ENCODE assay signal across 18 cellular contexts in the genomic region with DNA sequence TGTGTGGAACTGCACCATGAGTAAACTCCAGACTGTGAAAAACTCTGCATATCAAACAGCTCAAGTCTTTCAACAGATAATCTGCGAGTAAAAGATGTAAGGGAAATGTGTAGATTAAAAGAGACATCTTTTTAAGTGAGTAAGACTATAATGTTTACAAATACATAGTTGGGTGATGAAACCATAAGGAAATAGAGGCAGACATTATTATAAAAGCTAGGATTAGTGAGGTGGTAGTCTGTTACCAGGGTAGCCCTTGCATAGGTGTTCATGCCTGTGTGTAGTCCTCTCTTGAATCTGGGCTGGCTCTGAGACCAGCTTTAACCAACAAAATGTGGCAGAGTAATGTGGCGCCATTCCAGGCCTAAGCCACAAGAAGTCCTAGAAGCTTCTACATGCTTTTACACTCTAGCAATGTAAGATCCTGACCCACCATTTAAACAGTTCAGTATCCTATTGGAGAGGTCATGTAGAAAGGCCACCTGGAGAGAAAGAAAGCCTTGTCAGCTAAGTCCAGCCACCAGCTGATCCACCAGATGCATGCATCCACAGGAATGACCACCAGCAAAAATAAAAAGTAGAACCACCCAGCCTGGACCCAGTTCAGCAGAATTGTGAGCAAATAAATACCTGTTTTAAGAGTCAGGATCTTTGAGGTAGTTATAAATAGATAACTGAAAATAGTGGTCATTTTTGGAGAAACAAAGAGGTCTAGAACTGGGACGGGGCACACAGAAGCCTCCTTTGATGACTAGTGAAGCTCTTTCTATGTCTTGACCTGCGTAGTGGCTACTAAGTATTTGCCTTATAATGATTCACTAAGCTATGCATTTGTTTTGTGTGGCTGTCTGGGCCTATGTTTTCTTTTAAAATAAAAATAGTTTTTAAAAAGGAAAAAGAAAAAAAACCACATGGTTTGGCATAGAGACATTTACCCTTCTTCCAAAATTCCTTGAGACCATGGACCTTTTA. TPM values are rescaled to one million over a fixed set of nuclear protein-coding genes. Genes with fewer than 3 reads are reported as not detected.
DNase-seq lines count a peak whose midpoint lies in the region; ATAC-seq, FAIRE-seq and TF ChIP-seq lines count a peak whose summit lies in the region.
"Had no signal": no experiment of that assay in that cellular context is flagged by ENCODE, and none has a peak within 500 bp of the region (broad histone marks: within the 10 kb centered on the region; RNA-seq: fewer than 3 reads in every experiment).

No MANE protein-coding gene starts in this region.

- DNase-seq in CD4-positive, CD25-positive, alpha-beta regulatory T cell, result no peak
- DNase-seq in GM23248 (peak; percentile 41), GM12878 (ENCODE audit: low read depth, low spot score) (no peak), anterior cingulate cortex (lab: John Stamatoyannopoulos, UW) (no peak), NCI-H187 treated with DMSO at 0.1 percent for 48 hours (lab: John Stamatoyannopoulos, UW) (no peak)
- DNase-seq: activated CD4-positive, alpha-beta memory T cell treated with anti-CD3 and anti-CD28 coated beads, Interleukin-2, amount 10 ng/mL, durations not matched to agents 7 days and 5 days; activated effector memory CD4-positive, alpha-beta T cell treated with Interleukin-2 at 50 U/mL for 16 hours; BE2C; effector CD8-positive, alpha-beta T cell; NCI-H1417 treated with DMSO at 0.1 percent for 48 hours; NCI-H2227 treated with DMSO at 0.1 percent for 48 hours; SJCRH30; stimulated activated naive B cell treated with anti-CD40 and anti-IgM and Interleukin-4, amounts not matched to agents 10 μg/mL and 1 μg/mL and 100 μg/mL, for 72 hours had no signal

- peak overlapping the region; percentile 18 for H3K4me2 ChIP-seq in GM23248 (ENCODE audit: unreplicated experiment)
- peak overlapping the region; percentile 17; the same call in 1 of the 2 replicates for H3K4me2 ChIP-seq in GM12878 (ENCODE audit: control insufficient read depth, insufficient read depth)

- WGBS in GM23248 (ENCODE audit: low coverage in 1 of 2, low lambda C conversion rate in 2 of 2, missing lambda C conversion rate in 2 of 2), 2 experiments, result 78 to 86% methylated on average over 4 of the region's 4 CpGs
- WGBS in GM12878 (ENCODE audit: insufficient coverage, insufficient replicate concordance, low lambda C conversion rate, missing lambda C conversion rate), result 71% methylated on average over 4 of the region's 4 CpGs
- WGBS in gastroesophageal sphincter (ENCODE audit: low coverage in 1 of 2), 2 donors, result 58 to 74% methylated on average over 4 of the region's 4 CpGs

- H3K36me3 Mint-ChIP-seq in CD4-positive, CD25-positive, alpha-beta regulatory T cell, result peaks cover 17% of the 10 kb centered on the region

- RAD21 ChIA-PET in GM12878 (lab: Charles Lee; ENCODE audit: unreplicated experiment), result interaction anchor here (1.0 to 1.1 kb wide), 2 partner anchors 9 to 13 kb away, joined by 3 read pairs; no protein-coding TSS in a partner anchor

- H3K79me2 ChIP-seq in GM23248 (ENCODE audit: insufficient read depth) (peaks cover 2% of the 10 kb centered on the region; the same call in 1 of the 2 replicates), GM12878 (ENCODE audit: control insufficient read depth, insufficient read depth, low read length) (peaks cover 19% of the 10 kb centered on the region)

- no peaks in the 10 kb centered on the region for H3K27me3 ChIP-seq in CD4-positive, CD25-positive, alpha-beta regulatory T cell (ENCODE audit: control insufficient read depth, insufficient read depth, low read length)
- H3K27me3 ChIP-seq in GM23248 (replicated peaks; ENCODE audit: insufficient read depth), result no peaks in the 10 kb centered on the region
- no peaks in the 10 kb centered on the region for H3K27me3 ChIP-seq in GM12878 (replicated peaks in 1 of 2; ENCODE audit: control insufficient read depth in 2 of 2, insufficient read depth in 2 of 2, low read length in 1 of 2)
- no peaks in the 10 kb centered on the region for H3K27me3 ChIP-seq in gastroesophageal sphincter
- H3K27me3 ChIP-seq: SJCRH30 had no signal

- no peak for ATAC-seq in CD4-positive, CD25-positive, alpha-beta regulatory T cell (ENCODE audit: low read depth in 2 of 2)
- ATAC-seq in GM12878 (peak; percentile 17; the same call in 2 of the 3 replicates), gastroesophageal sphincter (no peak), GM21723 (IDR thresholded peaks at IDR 0.05; ENCODE audit: unreplicated experiment) (no peak)
- ATAC-seq: HCT116; stimulated activated naive B cell treated with anti-CD40 and anti-IgM and Interleukin-4, amounts not matched to agents 10 μg/mL and 1 μg/mL and 100 μg/mL, for 72 hours had no signal

- BruUV-seq in GM12878 (replicated peaks; lab: Mats Ljungman, UMichigan), result no TSS peak

- H2AFZ ChIP-seq in GM23248 (no peak overlapping the region), GM12878 (ENCODE audit: control insufficient read depth, low read depth, low read length) (no peak overlapping the region)

- H3K27ac ChIP-seq in CD4-positive, CD25-positive, alpha-beta regulatory T cell (ENCODE audit: insufficient read depth, low read length, poor library complexity, severe bottlenecking), result no peak overlapping the region
- H3K27ac ChIP-seq in GM23248 (no peak overlapping the region), GM12878 (ENCODE audit: control insufficient read depth, insufficient read depth) (no peak overlapping the region), gastroesophageal sphincter (peak overlapping the region in 3 of 4 donors; percentile 8 to 57 (median 33))
- H3K27ac ChIP-seq: SJCRH30 had no signal

- TF ChIP-seq CTCF in GM12878 (IDR thresholded peaks at IDR 0.05 in 2 of 3, conservative IDR thresholded peaks at IDR 0.05 in 1 of 3; ENCODE audit: control insufficient read depth in 2 of 3, extremely low read depth in 1 of 3, insufficient read depth in 1 of 3, low read depth in 3 of 3, low read length in 3 of 3) (no peak), gastroesophageal sphincter (IDR thresholded peaks at IDR 0.05) (no peak)

- CTCF ChIA-PET in GM12878 (lab: Yijun Ruan, JAX), result no interaction called here

- TF ChIP-seq RAD21 in GM12878 (IDR thresholded peaks at IDR 0.05; ENCODE audit: insufficient read depth, low read depth, low read length), result no peak

- H3K4me3 ChIP-seq in CD4-positive, CD25-positive, alpha-beta regulatory T cell (ENCODE audit: low read depth, low read length), result peak overlapping the region; percentile 4
- H3K4me3 ChIP-seq in GM23248 (no peak overlapping the region), GM12878 (no peak overlapping the region), gastroesophageal sphincter (no peak overlapping the region)
- H3K4me3 ChIP-seq: SJCRH30 had no signal

- POLR2A ChIA-PET in GM12878 (lab: Charles Lee), result interaction anchor here (1.6 kb wide), 1 partner anchor 9 kb away, joined by 4 read pairs; no protein-coding TSS in a partner anchor

- no peaks in the 10 kb centered on the region for H3K27me3 Mint-ChIP-seq in CD4-positive, CD25-positive, alpha-beta regulatory T cell
- H3K27me3 Mint-ChIP-seq: activated CD4-positive, alpha-beta memory T cell treated with anti-CD3 and anti-CD28 coated beads, Interleukin-2, amount 10 ng/mL, durations not matched to agents 7 days and 5 days; stimulated activated naive B cell treated with anti-CD40 and anti-IgM and Interleukin-4, amounts not matched to agents 10 μg/mL and 1 μg/mL and 100 μg/mL, for 72 hours had no signal

- no peak for FAIRE-seq in GM12878 (lab: Jason Lieb, UNC)
- FAIRE-seq: islet of Langerhans had no signal

- TF ChIP-seq EP300 in GM12878 (IDR thresholded peaks at IDR 0.05; ENCODE audit: borderline replicate concordance in 1 of 2, control insufficient read depth in 1 of 2, low read depth in 2 of 2, low read length in 2 of 2), result no peak
- TF ChIP-seq EP300 in gastroesophageal sphincter (IDR thresholded peaks at IDR 0.05), result no peak

- H3K9me3 ChIP-seq in CD4-positive, CD25-positive, alpha-beta regulatory T cell (ENCODE audit: control insufficient read depth in 2 of 2, low read length in 2 of 2), result no peaks in the 10 kb centered on the region
- no peaks in the 10 kb centered on the region for H3K9me3 ChIP-seq in GM23248 (ENCODE audit: low read depth)
- no peaks in the 10 kb centered on the region for H3K9me3 ChIP-seq in GM12878 (replicated peaks; ENCODE audit: control insufficient read depth, insufficient read depth, low read length)
- H3K9me3 ChIP-seq in gastroesophageal sphincter, result no peaks in the 10 kb centered on the region
- H3K9me3 ChIP-seq: BE2C, SJCRH30 had no signal

- H3K27ac Mint-ChIP-seq in CD4-positive, CD25-positive, alpha-beta regulatory T cell, result no peak overlapping the region
- H3K27ac Mint-ChIP-seq: activated CD4-positive, alpha-beta memory T cell treated with anti-CD3 and anti-CD28 coated beads, Interleukin-2, amount 10 ng/mL, durations not matched to agents 7 days and 5 days; mesothelial cell of epicardium; stimulated activated naive B cell treated with anti-CD40 and anti-IgM and Interleukin-4, amounts not matched to agents 10 μg/mL and 1 μg/mL and 100 μg/mL, for 72 hours had no signal

- SMC1A ChIA-PET in GM12878 (lab: Charles Lee; ENCODE audit: uncharacterized antibody, unreplicated experiment), result interaction anchor here (0.9 to 1.6 kb wide), 8 partner anchors 8 to 157 kb away, joined by 3 to 7 read pairs (median 4); partner anchors contain the start of gene NIBAN1

- H3K9me2 ChIP-seq in GM23248 (ENCODE audit: insufficient read depth), result no peaks in the 10 kb centered on the region

- intact Hi-C loops in GM12878 (cut with micrococcal nuclease; ENCODE audit: unreplicated experiment), result no loop called here

- in situ Hi-C loops in GM23248 (cut with MboI), result no loop called here
- in situ Hi-C loops in GM12878 (cut with MboI), result no loop called here

- peaks cover 27 to 69% (median 46%) of the 10 kb centered on the region in 4 donors for H3K4me1 Mint-ChIP-seq in CD4-positive, CD25-positive, alpha-beta regulatory T cell
- H3K4me1 Mint-ChIP-seq: mesothelial cell of epicardium had no signal

- H4K20me1 ChIP-seq in GM23248 (ENCODE audit: insufficient read depth), result no peaks in the 10 kb centered on the region
- no peaks in the 10 kb centered on the region for H4K20me1 ChIP-seq in GM12878 (ENCODE audit: control insufficient read depth, insufficient read depth)

- peaks cover 40% of the 10 kb centered on the region for H3K4me1 ChIP-seq in CD4-positive, CD25-positive, alpha-beta regulatory T cell (ENCODE audit: control insufficient read depth, insufficient read depth, low read length, poor library complexity, severe bottlenecking)
- H3K4me1 ChIP-seq in GM23248 (ENCODE audit: insufficient read depth), result peaks cover 21% of the 10 kb centered on the region
- H3K4me1 ChIP-seq in GM12878 (ENCODE audit: control insufficient read depth, insufficient read depth, low read length), result peaks cover 22% of the 10 kb centered on the region
- peaks cover 0 to 72% (median 10%) of the 10 kb centered on the region in 3 donors for H3K4me1 ChIP-seq in gastroesophageal sphincter
- H3K4me1 ChIP-seq: BE2C had no signal

- TF ChIP-seq POLR2A in GM12878 (IDR thresholded peaks at IDR 0.05; ENCODE audit: low read depth, low read length), result no peak
- no peak for TF ChIP-seq POLR2A in gastroesophageal sphincter (IDR thresholded peaks at IDR 0.05)

- peaks cover 10% of the 10 kb centered on the region for H3F3A ChIP-seq in GM23248 (ENCODE audit: insufficient read depth)

- no peaks in the 10 kb centered on the region for H3K9me3 Mint-ChIP-seq in CD4-positive, CD25-positive, alpha-beta regulatory T cell

- peaks cover 18% of the 10 kb centered on the region for H3K36me3 ChIP-seq in CD4-positive, CD25-positive, alpha-beta regulatory T cell (ENCODE audit: control insufficient read depth, insufficient read depth, low read length)
- H3K36me3 ChIP-seq in GM23248 (ENCODE audit: low read depth), result no peaks in the 10 kb centered on the region
- no peaks in the 10 kb centered on the region for H3K36me3 ChIP-seq in GM12878 (ENCODE audit: control insufficient read depth in 2 of 2, insufficient read depth in 2 of 2, low read length in 1 of 2)
- peaks cover 0 to 23% of the 10 kb centered on the region in 2 donors for H3K36me3 ChIP-seq in gastroesophageal sphincter
- H3K36me3 ChIP-seq: BE2C, SJCRH30 had no signal

- no peak overlapping the region for H3K9ac ChIP-seq in GM23248
- H3K9ac ChIP-seq in GM12878 (ENCODE audit: control insufficient read depth, insufficient read depth, low read length), result no peak overlapping the region

- H3K4me3 Mint-ChIP-seq in CD4-positive, CD25-positive, alpha-beta regulatory T cell, result peak overlapping the region in 1 of 4 donors; percentile 22
- H3K4me3 Mint-ChIP-seq: activated CD4-positive, alpha-beta memory T cell treated with anti-CD3 and anti-CD28 coated beads, Interleukin-2, amount 10 ng/mL, durations not matched to agents 7 days and 5 days; mesothelial cell of epicardium; stimulated activated naive B cell treated with anti-CD40 and anti-IgM and Interleukin-4, amounts not matched to agents 10 μg/mL and 1 μg/mL and 100 μg/mL, for 72 hours had no signal

RNA-seq across cellular contexts. Expression of gene NIBAN1, which starts 8.1 kb away (rescaled TPM):
- 141 TPM for total RNA-seq in CD4-positive, CD25-positive, alpha-beta regulatory T cell
- 10 to 100 TPM; 37.3 to 70.7 (median 48.5) TPM for polyA plus RNA-seq in CD4-positive, CD25-positive, alpha-beta regulatory T cell
- 34.8 and 35.5 TPM in 2 replicates for total RNA-seq in GM23248 (2014; rRNA removed; shearing (Covaris generic))
- polyA plus RNA-seq in GM23248 (2016; fragmentation: Nextera tagmentation; extraction: Ambion mirVana), result 19.5 and 19.9 TPM in 2 replicates
- 16.0 and 19.5 TPM in 2 replicates for total RNA-seq in GM12878 (2013; cell fraction: nucleolus; rRNA removed)
- 59.4 and 63.8 TPM in 2 replicates for total RNA-seq in GM12878 (2014; rRNA removed)
- total RNA-seq in GM12878 (2014; rRNA removed; fragmentation: Illumina TruSeq; extraction: Trizol), result 58.9 and 59.9 TPM in 2 replicates
- total RNA-seq in GM12878 (2021), result 66.4 and 67.8 TPM in 2 replicates
- polyA plus RNA-seq in GM12878 (2011; ENCODE audit: low read depth), result 11.4 TPM
- polyA plus RNA-seq in GM12878 (2011; rRNA removed), result 14.0 and 14.3 TPM in 2 replicates
- 9.7 and 10.6 TPM in 2 replicates for polyA plus RNA-seq in GM12878 (2011; cell fraction: cytosol; rRNA removed)
- 9.3 and 16.1 TPM in 2 replicates for polyA plus RNA-seq in GM12878 (2011; cell fraction: nucleus; rRNA removed)
- polyA plus RNA-seq in GM12878 (2012), result 15.2 TPM in 2 replicates
- polyA plus RNA-seq in GM12878 (2014; fragmentation: Illumina TruSeq; extraction: Trizol), result 62.3 and 69.0 TPM in 2 replicates
- 10 to 100 TPM; 11.2 to 15.1 TPM for polyA plus RNA-seq in GM12878 (2014; fragmentation: Nextera tagmentation; extraction: Ambion mirVana)
- 40.0 and 40.9 TPM in 2 replicates for polyA plus RNA-seq in GM12878 (2014; rRNA removed)
- 10 to 100 TPM; 42.6 to 45.9 TPM for polyA plus RNA-seq in GM12878 (2016; fragmentation: Nextera tagmentation; extraction: Ambion mirVana)
- 18.1 and 19.2 TPM in 2 replicates for polyA minus RNA-seq in GM12878 (2011; rRNA and poly(A)+ RNA removed)
- 7.4 and 10.1 TPM in 2 replicates for polyA minus RNA-seq in GM12878 (2011; cell fraction: cytosol; rRNA and poly(A)+ RNA removed)
- polyA minus RNA-seq in GM12878 (2011; cell fraction: nucleus; rRNA and poly(A)+ RNA removed), result 8.0 and 15.4 TPM in 2 replicates
- total RNA-seq in gastroesophageal sphincter, result 100 to 1,000 TPM; 544 to 589 (median 567) TPM

Comparison
In these comparisons a context has a peak if more than half of its experiments do, and no peak if none do; other contexts are left out.
1. H3K27ac ChIP-seq: peak in gastroesophageal sphincter (3 of 4); none in CD4-positive, CD25-positive, alpha-beta regulatory T cell (single experiment), GM23248 (single experiment) and GM12878 (single experiment).